Comparison of ENCODE assay signal across 8 cellular contexts in genomic region chr1:39410915-39411436, GRCh38.
DNase-seq lines count a peak whose midpoint lies in the region; ATAC-seq lines count a peak whose summit lies in the region.

No MANE protein-coding gene starts in this region.

- H3K27ac ChIP-seq in KOPT-K1 (ENCODE audit: low read depth, low read length, poor library complexity, severe bottlenecking), result peak overlapping the region; percentile 91

- peaks cover 47% of the 10 kb centered on the region for H3K36me3 ChIP-seq in KOPT-K1 (ENCODE audit: insufficient read depth, low read length)

- no peak for ATAC-seq in GM19452 (IDR thresholded peaks at IDR 0.05; ENCODE audit: unreplicated experiment)
- no peak for ATAC-seq in GM19351 (IDR thresholded peaks at IDR 0.05; ENCODE audit: unreplicated experiment)

- peak overlapping the region; percentile 68 for H3K4me3 ChIP-seq in skeletal muscle cell (ENCODE audit: low read depth, low read length)

- DNase-seq in D341Med (ENCODE audit: low spot score) (peak; percentile 45), T-helper 1 cell (peak in 4 of 5 donors; percentile 35 to 55 (median 46)), astrocyte of the hippocampus (ENCODE audit: low read depth, low spot score) (peak; percentile 97), iPS DF 19.7 (ENCODE audit: low read depth, low spot score) (peak; percentile 35), skeletal muscle cell (ENCODE audit: low read depth) (peak; percentile 78)

- H3K9me3 ChIP-seq in KOPT-K1 (ENCODE audit: insufficient read depth, low read length, poor library complexity, severe bottlenecking), result no peaks in the 10 kb centered on the region

Comparison
In these comparisons a context has a peak if more than half of its experiments do, and no peak if none do; other contexts are left out.
1. DNase-seq: peak in every context shown above with its lines; median percentile 97 in astrocyte of the hippocampus; 78 in skeletal muscle cell; 46 in T-helper 1 cell; 45 in D341Med; 35 in iPS DF 19.7.